ENCODE assay signal across 20 cellular contexts in the genomic region with DNA sequence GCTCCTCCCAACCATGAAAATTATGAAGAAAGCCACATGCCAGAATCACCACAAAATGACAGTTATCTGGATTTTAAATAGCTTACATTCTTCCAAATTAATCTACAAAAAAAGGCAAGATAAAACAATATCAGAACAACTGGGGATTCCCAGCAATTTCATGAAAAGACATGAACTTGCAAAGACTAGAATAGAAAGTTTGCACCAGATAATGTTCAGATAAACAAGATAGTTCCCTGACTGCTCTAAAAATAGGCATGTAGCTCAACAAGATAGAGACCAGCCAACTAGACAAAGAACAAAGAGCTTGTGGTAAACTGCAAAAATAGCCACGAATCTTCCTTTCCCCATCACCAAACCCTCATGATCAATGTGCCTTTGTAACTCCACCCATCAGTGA. TPM values are rescaled to one million over a fixed set of nuclear protein-coding genes. Genes with fewer than 3 reads are reported as not detected.
"Had no signal": no experiment of that assay in that cellular context is flagged by ENCODE, and none has a peak within 500 bp of the region (broad histone marks: within the 10 kb centered on the region; RNA-seq: fewer than 3 reads in every experiment).

No MANE protein-coding gene starts in this region.

- DNase-seq: activated CD4-positive, alpha-beta T cell treated with anti-CD3 and anti-CD28 coated beads for 48 hours; activated CD8-positive, alpha-beta memory T cell treated with anti-CD3 and anti-CD28 coated beads, Interleukin-2, amount 50 U/mL, for 48 hours; activated CD8-positive, alpha-beta T cell treated with anti-CD3 and anti-CD28 coated beads, Interleukin-2, amount 10 ng/mL, durations not matched to agents 7 days and 5 days; activated naive CD4-positive, alpha-beta T cell treated with Interleukin-2 at 50 U/mL for 16 hours; adrenal gland; cerebellar nuclear complex; esophagus squamous epithelium; kidney glomerular epithelial cell; ovary; stimulated activated CD4-positive, alpha-beta T cell treated with anti-CD3 and anti-CD28 coated beads, Interleukin-4, amount 100 ng/mL, for 1 hour; stimulated activated CD8-positive, alpha-beta memory T cell treated with anti-CD3 and anti-CD28 coated beads, Interleukin-4, amount 100 ng/mL, for 48 hours; stimulated activated naive CD8-positive, alpha-beta T cell treated with anti-CD3 and anti-CD28 coated beads, Interleukin-15, Interleukin-2, amounts not matched to agents 100 U/mL and 50 U/mL, for 24 hours; T-cell; WERI-Rb-1 had no signal

- H3K4me3 ChIP-seq: adrenal gland, esophagus squamous epithelium, gastroesophageal sphincter, hepatocyte, neural progenitor cell, ovary, suprapubic skin had no signal

- H3K36me3 ChIP-seq: adrenal gland, esophagus squamous epithelium, gastroesophageal sphincter, neural progenitor cell, ovary, suprapubic skin, WERI-Rb-1 had no signal

- H3K27me3 ChIP-seq: adrenal gland, esophagus squamous epithelium, gastroesophageal sphincter, hepatocyte, neural progenitor cell, ovary, suprapubic skin had no signal

- H3K4me1 ChIP-seq: adrenal gland, esophagus squamous epithelium, gastroesophageal sphincter, neural progenitor cell, suprapubic skin had no signal

- H3K9me3 ChIP-seq: adrenal gland, esophagus squamous epithelium, gastroesophageal sphincter, ovary, suprapubic skin had no signal

- H3K27ac ChIP-seq: adrenal gland, esophagus squamous epithelium, gastroesophageal sphincter, hepatocyte, neural progenitor cell, ovary, suprapubic skin, WERI-Rb-1 had no signal

- ATAC-seq: activated CD8-positive, alpha-beta T cell treated with anti-CD3 and anti-CD28 coated beads, Interleukin-2, amount 10 ng/mL, durations not matched to agents 7 days and 5 days; gastroesophageal sphincter; stimulated activated naive CD8-positive, alpha-beta T cell treated with anti-CD3 and anti-CD28 coated beads, Interleukin-15, Interleukin-2, amounts not matched to agents 100 U/mL and 50 U/mL, for 24 hours; T-cell had no signal

RNA-seq across cellular contexts. Expression of a gene that starts 30.3 kb away (rescaled TPM):
- total RNA-seq: activated CD8-positive, alpha-beta T cell treated with anti-CD3 and anti-CD28 coated beads, Interleukin-2, amount 10 ng/mL, durations not matched to agents 7 days and 5 days; activated T-helper 1 cell treated with anti-CD3 and anti-CD28 coated beads, Interleukin-12 subunit alpha, Interleukin-12 subunit beta, Interleukin-2, Interleukin-4 antibody, amounts not matched to agents 30 ng/mL and 10 ng/mL and 1 ng/mL, durations not matched to agents 14 hours and 24 hours and 36 hours; adrenal gland; esophagus squamous epithelium; gastroesophageal sphincter; hepatocyte; lower leg skin; ovary; suprapubic skin; T-cell had no signal
